ENCODE assay signal across 24 cellular contexts in genomic region chrX:9482837-9483236, GRCh38.
"Had no signal": no experiment of that assay in that cellular context is flagged by ENCODE, and none has a peak within 500 bp of the region (broad histone marks: within the 10 kb centered on the region; RNA-seq: fewer than 3 reads in every experiment).

No MANE protein-coding gene starts in this region.

- H3K9ac ChIP-seq: neural progenitor cell had no signal

- H3K36me3 ChIP-seq: colonic mucosa, left lung, tibial artery, WERI-Rb-1 had no signal

- H2AFZ ChIP-seq: hepatocyte, neural progenitor cell had no signal

- ATAC-seq: activated CD8-positive, alpha-beta T cell treated with anti-CD3 and anti-CD28 coated beads, Interleukin-2, amount 10 ng/mL, durations not matched to agents 7 days and 5 days; effector memory CD8-positive, alpha-beta T cell; left lung; naive thymus-derived CD4-positive, alpha-beta T cell; stimulated activated naive CD8-positive, alpha-beta T cell treated with anti-CD3 and anti-CD28 coated beads, Interleukin-15, amount 100 ng/mL, for 72 hours had no signal

- H3K4me3 ChIP-seq: colonic mucosa, dorsolateral prefrontal cortex, hepatocyte, left lung, lung, neural progenitor cell, tibial artery had no signal

- H3K4me1 ChIP-seq: colonic mucosa, left lung, neural progenitor cell had no signal

- FAIRE-seq: bronchial epithelial cell, endothelial cell of umbilical vein, TTC549 had no signal

- H3K27ac ChIP-seq: colonic mucosa, dorsolateral prefrontal cortex, hepatocyte, left lung, neural progenitor cell, tibial artery, WERI-Rb-1 had no signal

- DNase-seq: activated CD4-positive, alpha-beta T cell treated with anti-CD3 and anti-CD28 coated beads for 1 hour; activated CD4-positive, alpha-beta T cell treated with anti-CD3 and anti-CD28 coated beads, Interleukin-2, amount 50 U/mL, for 1 hour; activated CD8-positive, alpha-beta T cell treated with anti-CD3 and anti-CD28 coated beads, Interleukin-2, amount 10 ng/mL, durations not matched to agents 7 days and 5 days; activated naive CD4-positive, alpha-beta T cell treated with anti-CD3 and anti-CD28 coated beads for 36 hours; amygdala; colonic mucosa; dorsolateral prefrontal cortex; effector memory CD8-positive, alpha-beta T cell; foreskin melanocyte; immature natural killer cell; kidney glomerular epithelial cell; left lung; naive thymus-derived CD4-positive, alpha-beta T cell; retina; stimulated activated CD4-positive, alpha-beta T cell treated with anti-CD3 and anti-CD28 coated beads, Interleukin-4, amount 100 ng/mL, for 24 hours; stimulated activated naive CD8-positive, alpha-beta T cell treated with anti-CD3 and anti-CD28 coated beads, Interleukin-15, amount 100 ng/mL, for 72 hours; tibial artery; WERI-Rb-1 had no signal

- H3K4me2 ChIP-seq: hepatocyte, neural progenitor cell had no signal

- H3K27me3 ChIP-seq: colonic mucosa, hepatocyte, left lung, neural progenitor cell, tibial artery had no signal

- H3K9me3 ChIP-seq: colonic mucosa, left lung, tibial artery had no signal
